28 cellular contexts compared by ENCODE assay signal in the genomic region with DNA sequence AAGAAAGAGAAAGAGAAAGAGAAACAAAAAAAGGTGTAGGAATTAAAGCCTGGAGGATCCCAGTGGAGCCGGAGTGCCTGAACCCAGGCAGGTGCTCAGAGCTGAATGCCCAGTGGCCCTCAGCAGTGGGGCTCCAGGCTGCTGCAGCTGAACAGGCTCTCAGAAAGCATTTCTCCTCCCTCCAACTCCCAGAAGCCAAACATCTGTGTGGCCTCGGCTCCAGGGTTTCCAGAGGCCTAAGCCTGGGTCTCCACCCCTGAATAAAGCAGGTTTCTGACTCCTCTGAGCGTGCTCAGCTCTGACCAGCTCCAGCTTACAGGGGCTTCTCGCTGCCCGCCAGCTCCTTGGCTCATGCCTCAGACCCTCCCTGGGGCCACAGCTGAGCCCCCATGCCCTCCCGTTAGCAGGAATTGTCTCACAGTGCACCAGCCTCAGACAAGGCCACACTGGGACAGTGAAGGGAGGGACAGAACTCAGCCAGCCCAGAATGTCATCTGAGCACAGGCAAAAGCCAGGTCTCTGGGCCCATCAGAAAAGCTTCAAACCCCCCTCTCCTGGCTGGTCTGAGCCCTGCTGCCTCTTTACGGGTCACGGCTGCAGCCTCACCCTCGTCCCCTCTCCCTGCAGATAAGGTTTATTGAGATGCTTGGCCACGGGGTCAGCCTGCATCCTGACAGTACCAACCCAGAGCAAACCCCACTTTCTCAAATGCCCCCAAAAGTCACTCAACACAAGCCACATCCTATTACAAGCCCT.
"Had no signal": no experiment of that assay in that cellular context is flagged by ENCODE, and none has a peak within 500 bp of the region (broad histone marks: within the 10 kb centered on the region; RNA-seq: fewer than 3 reads in every experiment).

No MANE protein-coding gene starts in this region.

- H3K36me3 Mint-ChIP-seq: activated CD8-positive, alpha-beta memory T cell treated with anti-CD3 and anti-CD28 coated beads, Interleukin-2, amount 10 ng/mL, durations not matched to agents 7 days and 5 days; activated naive CD8-positive, alpha-beta T cell treated with anti-CD3 and anti-CD28 coated beads for 36 hours; naive thymus-derived CD8-positive, alpha-beta T cell had no signal

- H3K4me2 ChIP-seq: smooth muscle cell had no signal

- H3K4me3 ChIP-seq: adrenal gland, body of pancreas, esophagus squamous epithelium, heart right ventricle, lower lobe of right lung, right atrium auricular region, smooth muscle cell, testis, transverse colon had no signal

- H3K36me3 ChIP-seq: adrenal gland, esophagus squamous epithelium, heart right ventricle, lower lobe of right lung, right atrium auricular region, transverse colon had no signal

- H3K27me3 Mint-ChIP-seq: activated CD8-positive, alpha-beta memory T cell treated with anti-CD3 and anti-CD28 coated beads, Interleukin-2, amount 10 ng/mL, durations not matched to agents 7 days and 5 days; activated CD8-positive, alpha-beta T cell treated with anti-CD3 and anti-CD28 coated beads for 36 hours; activated naive CD8-positive, alpha-beta T cell treated with anti-CD3 and anti-CD28 coated beads for 36 hours had no signal

- H3K27me3 ChIP-seq: adrenal gland, body of pancreas, right atrium auricular region, testis, transverse colon had no signal

- H3K27ac Mint-ChIP-seq: activated CD8-positive, alpha-beta memory T cell treated with anti-CD3 and anti-CD28 coated beads, Interleukin-2, amount 10 ng/mL, durations not matched to agents 7 days and 5 days; activated CD8-positive, alpha-beta T cell treated with anti-CD3 and anti-CD28 coated beads for 36 hours; activated naive CD8-positive, alpha-beta T cell treated with anti-CD3 and anti-CD28 coated beads for 36 hours had no signal

- H3K27ac ChIP-seq: adrenal gland, body of pancreas, epithelial cell of prostate, esophagus squamous epithelium, heart right ventricle, lower lobe of right lung, right atrium auricular region, testis, transverse colon had no signal

- H3K4me3 Mint-ChIP-seq: activated CD8-positive, alpha-beta memory T cell treated with anti-CD3 and anti-CD28 coated beads, Interleukin-2, amount 10 ng/mL, durations not matched to agents 7 days and 5 days; activated CD8-positive, alpha-beta T cell treated with anti-CD3 and anti-CD28 coated beads for 36 hours; activated naive CD8-positive, alpha-beta T cell treated with anti-CD3 and anti-CD28 coated beads for 36 hours; naive thymus-derived CD8-positive, alpha-beta T cell; neural crest cell had no signal

- H3K9me3 ChIP-seq: adrenal gland, body of pancreas, esophagus squamous epithelium, heart right ventricle, lower lobe of right lung, right atrium auricular region, testis, transverse colon had no signal

- H3K4me1 Mint-ChIP-seq: activated naive CD8-positive, alpha-beta T cell treated with anti-CD3 and anti-CD28 coated beads for 36 hours; naive thymus-derived CD8-positive, alpha-beta T cell; neural crest cell had no signal

- H3K4me1 ChIP-seq: adrenal gland, body of pancreas, esophagus squamous epithelium, heart right ventricle, lower lobe of right lung, right atrium auricular region, testis, transverse colon had no signal

- ATAC-seq: activated CD8-positive, alpha-beta memory T cell treated with anti-CD3 and anti-CD28 coated beads, Interleukin-2, amount 10 ng/mL, durations not matched to agents 7 days and 5 days; activated CD8-positive, alpha-beta T cell treated with anti-CD3 and anti-CD28 coated beads for 36 hours; body of pancreas; heart right ventricle; left lobe of liver; lower lobe of right lung; naive thymus-derived CD8-positive, alpha-beta T cell; stimulated activated naive CD8-positive, alpha-beta T cell treated with anti-CD3 and anti-CD28 coated beads, Interleukin-15, Interleukin-2, amounts not matched to agents 100 U/mL and 50 U/mL, for 24 hours had no signal

- H3K9me3 Mint-ChIP-seq: activated CD8-positive, alpha-beta T cell treated with anti-CD3 and anti-CD28 coated beads for 36 hours; activated naive CD8-positive, alpha-beta T cell treated with anti-CD3 and anti-CD28 coated beads for 36 hours; neural crest cell had no signal

- DNase-seq: activated CD4-positive, alpha-beta T cell treated with anti-CD3 and anti-CD28 coated beads for 1 hour; activated CD4-positive, alpha-beta T cell treated with anti-CD3 and anti-CD28 coated beads, Interleukin-2, amount 50 U/mL, for 1 hour; activated CD8-positive, alpha-beta memory T cell treated with anti-CD3 and anti-CD28 coated beads, Interleukin-2, amount 10 ng/mL, durations not matched to agents 7 days and 5 days; activated CD8-positive, alpha-beta T cell treated with anti-CD3 and anti-CD28 coated beads for 36 hours; activated effector memory CD4-positive, alpha-beta T cell treated with Interleukin-2 at 50 U/mL for 16 hours; activated naive CD4-positive, alpha-beta T cell treated with Interleukin-2 at 50 U/mL for 16 hours; activated naive CD8-positive, alpha-beta T cell treated with anti-CD3 and anti-CD28 coated beads for 36 hours; adrenal gland; aorta; body of pancreas; dermis blood vessel endothelial cell; effector CD8-positive, alpha-beta T cell; esophagus squamous epithelium; foreskin melanocyte; heart right ventricle; lower lobe of right lung; mesenchymal stem cell; naive thymus-derived CD8-positive, alpha-beta T cell; stimulated activated CD4-positive, alpha-beta T cell treated with anti-CD3 and anti-CD28 coated beads, Interleukin-15, amount 100 ng/mL, for 24 hours; stimulated activated naive CD8-positive, alpha-beta T cell treated with anti-CD3 and anti-CD28 coated beads, Interleukin-15, Interleukin-2, amounts not matched to agents 100 U/mL and 50 U/mL, for 24 hours; T1000; testis; transverse colon had no signal
